In the genomic region with DNA sequence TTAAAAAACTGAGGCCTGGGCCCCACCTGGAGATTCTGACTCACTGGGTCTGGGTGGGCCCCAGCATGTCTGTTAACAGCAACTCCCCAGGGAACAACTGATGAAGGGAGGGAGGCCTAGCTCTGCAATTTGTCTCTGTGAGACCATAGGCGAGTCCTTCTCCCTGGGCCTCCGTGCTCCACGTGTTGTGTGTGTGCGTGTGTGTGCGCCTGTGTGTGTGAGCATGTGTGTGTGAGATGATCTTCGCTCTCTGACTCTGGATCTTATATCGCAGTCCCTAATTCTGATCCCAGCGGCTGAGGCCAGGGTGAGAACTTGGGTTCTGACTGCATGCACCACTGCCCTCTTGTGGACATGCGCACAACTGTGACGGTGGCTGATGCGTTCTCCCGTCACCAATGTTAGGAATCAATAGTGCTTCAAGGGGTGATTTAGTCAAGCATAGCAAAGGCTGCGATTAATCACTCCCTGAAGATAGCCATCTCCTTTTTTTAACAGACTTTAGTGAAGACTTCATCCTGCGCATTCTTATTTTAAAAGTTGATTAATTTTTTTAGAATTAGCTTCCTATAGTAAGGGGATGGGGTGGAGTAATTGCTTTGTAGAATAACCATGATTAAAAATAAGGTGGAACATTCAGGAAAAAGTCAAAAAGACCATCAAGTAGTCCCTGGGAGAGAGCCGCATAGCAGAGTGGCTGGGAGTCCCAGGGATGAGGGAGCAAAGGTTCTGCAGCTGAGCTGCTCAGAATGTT, we compare ENCODE assay signal across 8 cellular contexts.
DNase-seq lines count a peak whose midpoint lies in the region; ATAC-seq, FAIRE-seq and TF ChIP-seq lines count a peak whose summit lies in the region.

No MANE protein-coding gene starts in this region.

- peak; percentile 56 for DNase-seq in GDM1 (lab: John Stamatoyannopoulos, UW)
- peak; percentile 49 for DNase-seq in HCEC 1CT
- peak; percentile 60 for DNase-seq in MM.1S
- DNase-seq in SK-N-DZ (ENCODE audit: low spot score) = peak; percentile 61
- DNase-seq in activated naive CD4-positive, alpha-beta T cell treated with anti-CD3 and anti-CD28 coated beads, Interleukin-2, amount 10 ng/mL, durations not matched to agents 7 days and 5 days = peak; percentile 89
- peak; percentile 85 for DNase-seq in Right ventricle myocardium inferior (ENCODE audit: missing footprints)
- DNase-seq in psoas muscle = peak; percentile 79 to 89
- DNase-seq in urothelium cell line (ENCODE audit: low spot score) = peak; percentile 77

- no peaks in the 10 kb centered on the region for H4K20me1 ChIP-seq in MM.1S (ENCODE audit: insufficient read depth, low read length)

- no peaks in the 10 kb centered on the region for H3K9me2 ChIP-seq in MM.1S (replicated peaks; ENCODE audit: insufficient read depth, low read length)

- no peaks in the 10 kb centered on the region for H3K27me3 ChIP-seq in MM.1S (replicated peaks; ENCODE audit: insufficient read depth, low read length)
- no peaks in the 10 kb centered on the region for H3K27me3 ChIP-seq in psoas muscle (ENCODE audit: insufficient read depth in 3 of 3, low read length in 2 of 3)

- H3K9ac ChIP-seq in MM.1S (ENCODE audit: low read length) = no peak overlapping the region

- CTCF ChIA-PET in activated naive CD4-positive, alpha-beta T cell treated with anti-CD3 and anti-CD28 coated beads, Interleukin-2, amount 10 ng/mL, durations not matched to agents 7 days and 5 days (lab: Charles Lee) = interaction anchor here (0.6 to 3.5 kb wide), 24 partner anchors 12 to 326 kb away, joined by 3 to 33 read pairs (median 5); no protein-coding TSS in a partner anchor

- H3F3A ChIP-seq in MM.1S (ENCODE audit: insufficient read depth, low read length) = no peaks in the 10 kb centered on the region

- FAIRE-seq in urothelium cell line (lab: Jason Lieb, UNC) = peak; percentile 40

- H3K4me1 ChIP-seq in MM.1S (ENCODE audit: low read length) (no peaks in the 10 kb centered on the region), psoas muscle (peaks cover 21% of the 10 kb centered on the region)

- H3K36me3 ChIP-seq in MM.1S (replicated peaks; ENCODE audit: insufficient read depth, low read length) (no peaks in the 10 kb centered on the region), psoas muscle (ENCODE audit: insufficient read depth in 1 of 2, low read depth in 1 of 2) (no peaks in the 10 kb centered on the region)

- H3K4me3 Mint-ChIP-seq in activated naive CD4-positive, alpha-beta T cell treated with anti-CD3 and anti-CD28 coated beads, Interleukin-2, amount 10 ng/mL, durations not matched to agents 7 days and 5 days = no peak overlapping the region

- no peak overlapping the region for H3K27ac Mint-ChIP-seq in activated naive CD4-positive, alpha-beta T cell treated with anti-CD3 and anti-CD28 coated beads, Interleukin-2, amount 10 ng/mL, durations not matched to agents 7 days and 5 days

- H3K9me3 Mint-ChIP-seq in activated naive CD4-positive, alpha-beta T cell treated with anti-CD3 and anti-CD28 coated beads, Interleukin-2, amount 10 ng/mL, durations not matched to agents 7 days and 5 days = no peaks in the 10 kb centered on the region

- H3K9me3 ChIP-seq in MM.1S (replicated peaks; ENCODE audit: insufficient read depth, low read length) = no peaks in the 10 kb centered on the region
- no peaks in the 10 kb centered on the region for H3K9me3 ChIP-seq in psoas muscle

- intact Hi-C loops in Right ventricle myocardium inferior (cut with DNase I) (loop anchor here (1.0 kb wide), 1 partner anchor 137 kb away; no protein-coding TSS in a partner anchor), psoas muscle (cut with DNase I) (loop anchor here (1.0 to 10.0 kb wide), 5 partner anchors 60 to 138 kb away; a partner anchor contains a TSS)

- TF ChIP-seq CTCF in MM.1S (IDR thresholded peaks at IDR 0.05; ENCODE audit: low read length) = peak; percentile 84
- peak; percentile 94 for TF ChIP-seq CTCF in psoas muscle (IDR thresholded peaks at IDR 0.05)

- no peaks in the 10 kb centered on the region for H3K79me2 ChIP-seq in MM.1S (ENCODE audit: low read length)

- no peaks in the 10 kb centered on the region for H3K36me3 Mint-ChIP-seq in activated naive CD4-positive, alpha-beta T cell treated with anti-CD3 and anti-CD28 coated beads, Interleukin-2, amount 10 ng/mL, durations not matched to agents 7 days and 5 days

- ATAC-seq in Right ventricle myocardium inferior (peak; percentile 82), psoas muscle (peak; percentile 87 to 93 (median 90))

- 18 to 30% (median 21%) methylated on average over 14 to 15 of the region's 15 CpGs for WGBS in psoas muscle, 3 donors

- H3K27me3 Mint-ChIP-seq in activated naive CD4-positive, alpha-beta T cell treated with anti-CD3 and anti-CD28 coated beads, Interleukin-2, amount 10 ng/mL, durations not matched to agents 7 days and 5 days = peaks cover 10% of the 10 kb centered on the region

- H3K4me2 ChIP-seq in MM.1S (ENCODE audit: low read depth, low read length) = no peak overlapping the region

- peaks cover 12% of the 10 kb centered on the region for H3K4me1 Mint-ChIP-seq in activated naive CD4-positive, alpha-beta T cell treated with anti-CD3 and anti-CD28 coated beads, Interleukin-2, amount 10 ng/mL, durations not matched to agents 7 days and 5 days

- peak overlapping the region; percentile 5; the same call in 1 of the 2 replicates for H2AFZ ChIP-seq in MM.1S (ENCODE audit: low read length)

- no peak overlapping the region for H3K27ac ChIP-seq in MM.1S (ENCODE audit: low read length)
- H3K27ac ChIP-seq in psoas muscle = peak overlapping the region; percentile 71

- H3K4me3 ChIP-seq in MM.1S (ENCODE audit: low read length) = no peak overlapping the region
- no peak overlapping the region for H3K4me3 ChIP-seq in psoas muscle
